Comparison of ENCODE assay signal across 1 cellular context in the genomic region with DNA sequence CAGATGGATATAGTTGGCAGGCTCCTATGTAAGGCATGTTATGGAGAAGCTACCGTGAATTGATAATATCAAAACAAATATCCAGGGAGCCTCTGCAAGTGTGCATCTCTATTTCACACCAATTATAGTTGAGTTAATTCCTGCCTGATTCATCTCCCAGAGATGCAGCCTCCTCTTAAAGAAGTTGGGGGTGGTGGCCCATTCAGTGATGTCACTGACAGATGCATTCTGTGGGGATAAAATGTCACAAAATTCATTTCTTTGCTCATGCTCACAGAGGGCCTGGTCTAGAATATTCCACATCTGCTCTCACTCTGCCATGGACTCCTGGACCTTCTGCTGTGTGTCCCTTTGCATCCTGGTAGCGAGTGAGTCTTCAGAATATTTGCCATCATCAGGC.
TF ChIP-seq lines count a peak whose summit lies in the region.

No MANE protein-coding gene starts in this region.

TF ChIP-seq in HepG2, 621 proteins besides CTCF, POLR2A, EP300 and RAD21 (continued from another document):
- TF ChIP-seq, protein P1, sequence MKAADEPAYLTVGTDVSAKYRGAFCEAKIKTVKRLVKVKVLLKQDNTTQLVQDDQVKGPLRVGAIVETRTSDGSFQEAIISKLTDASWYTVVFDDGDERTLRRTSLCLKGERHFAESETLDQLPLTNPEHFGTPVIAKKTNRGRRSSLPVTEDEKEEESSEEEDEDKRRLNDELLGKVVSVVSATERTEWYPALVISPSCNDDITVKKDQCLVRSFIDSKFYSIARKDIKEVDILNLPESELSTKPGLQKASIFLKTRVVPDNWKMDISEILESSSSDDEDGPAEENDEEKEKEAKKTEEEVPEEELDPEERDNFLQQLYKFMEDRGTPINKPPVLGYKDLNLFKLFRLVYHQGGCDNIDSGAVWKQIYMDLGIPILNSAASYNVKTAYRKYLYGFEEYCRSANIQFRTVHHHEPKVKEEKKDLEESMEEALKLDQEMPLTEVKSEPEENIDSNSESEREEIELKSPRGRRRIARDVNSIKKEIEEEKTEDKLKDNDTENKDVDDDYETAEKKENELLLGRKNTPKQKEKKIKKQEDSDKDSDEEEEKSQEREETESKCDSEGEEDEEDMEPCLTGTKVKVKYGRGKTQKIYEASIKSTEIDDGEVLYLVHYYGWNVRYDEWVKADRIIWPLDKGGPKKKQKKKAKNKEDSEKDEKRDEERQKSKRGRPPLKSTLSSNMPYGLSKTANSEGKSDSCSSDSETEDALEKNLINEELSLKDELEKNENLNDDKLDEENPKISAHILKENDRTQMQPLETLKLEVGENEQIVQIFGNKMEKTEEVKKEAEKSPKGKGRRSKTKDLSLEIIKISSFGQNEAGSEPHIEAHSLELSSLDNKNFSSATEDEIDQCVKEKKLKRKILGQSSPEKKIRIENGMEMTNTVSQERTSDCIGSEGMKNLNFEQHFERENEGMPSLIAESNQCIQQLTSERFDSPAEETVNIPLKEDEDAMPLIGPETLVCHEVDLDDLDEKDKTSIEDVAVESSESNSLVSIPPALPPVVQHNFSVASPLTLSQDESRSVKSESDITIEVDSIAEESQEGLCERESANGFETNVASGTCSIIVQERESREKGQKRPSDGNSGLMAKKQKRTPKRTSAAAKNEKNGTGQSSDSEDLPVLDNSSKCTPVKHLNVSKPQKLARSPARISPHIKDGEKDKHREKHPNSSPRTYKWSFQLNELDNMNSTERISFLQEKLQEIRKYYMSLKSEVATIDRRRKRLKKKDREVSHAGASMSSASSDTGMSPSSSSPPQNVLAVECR (CRISPR knock-in tag; IDR thresholded peaks at IDR 0.05; ENCODE audit: borderline replicate concordance) = no peak
- TF ChIP-seq, protein P2, sequence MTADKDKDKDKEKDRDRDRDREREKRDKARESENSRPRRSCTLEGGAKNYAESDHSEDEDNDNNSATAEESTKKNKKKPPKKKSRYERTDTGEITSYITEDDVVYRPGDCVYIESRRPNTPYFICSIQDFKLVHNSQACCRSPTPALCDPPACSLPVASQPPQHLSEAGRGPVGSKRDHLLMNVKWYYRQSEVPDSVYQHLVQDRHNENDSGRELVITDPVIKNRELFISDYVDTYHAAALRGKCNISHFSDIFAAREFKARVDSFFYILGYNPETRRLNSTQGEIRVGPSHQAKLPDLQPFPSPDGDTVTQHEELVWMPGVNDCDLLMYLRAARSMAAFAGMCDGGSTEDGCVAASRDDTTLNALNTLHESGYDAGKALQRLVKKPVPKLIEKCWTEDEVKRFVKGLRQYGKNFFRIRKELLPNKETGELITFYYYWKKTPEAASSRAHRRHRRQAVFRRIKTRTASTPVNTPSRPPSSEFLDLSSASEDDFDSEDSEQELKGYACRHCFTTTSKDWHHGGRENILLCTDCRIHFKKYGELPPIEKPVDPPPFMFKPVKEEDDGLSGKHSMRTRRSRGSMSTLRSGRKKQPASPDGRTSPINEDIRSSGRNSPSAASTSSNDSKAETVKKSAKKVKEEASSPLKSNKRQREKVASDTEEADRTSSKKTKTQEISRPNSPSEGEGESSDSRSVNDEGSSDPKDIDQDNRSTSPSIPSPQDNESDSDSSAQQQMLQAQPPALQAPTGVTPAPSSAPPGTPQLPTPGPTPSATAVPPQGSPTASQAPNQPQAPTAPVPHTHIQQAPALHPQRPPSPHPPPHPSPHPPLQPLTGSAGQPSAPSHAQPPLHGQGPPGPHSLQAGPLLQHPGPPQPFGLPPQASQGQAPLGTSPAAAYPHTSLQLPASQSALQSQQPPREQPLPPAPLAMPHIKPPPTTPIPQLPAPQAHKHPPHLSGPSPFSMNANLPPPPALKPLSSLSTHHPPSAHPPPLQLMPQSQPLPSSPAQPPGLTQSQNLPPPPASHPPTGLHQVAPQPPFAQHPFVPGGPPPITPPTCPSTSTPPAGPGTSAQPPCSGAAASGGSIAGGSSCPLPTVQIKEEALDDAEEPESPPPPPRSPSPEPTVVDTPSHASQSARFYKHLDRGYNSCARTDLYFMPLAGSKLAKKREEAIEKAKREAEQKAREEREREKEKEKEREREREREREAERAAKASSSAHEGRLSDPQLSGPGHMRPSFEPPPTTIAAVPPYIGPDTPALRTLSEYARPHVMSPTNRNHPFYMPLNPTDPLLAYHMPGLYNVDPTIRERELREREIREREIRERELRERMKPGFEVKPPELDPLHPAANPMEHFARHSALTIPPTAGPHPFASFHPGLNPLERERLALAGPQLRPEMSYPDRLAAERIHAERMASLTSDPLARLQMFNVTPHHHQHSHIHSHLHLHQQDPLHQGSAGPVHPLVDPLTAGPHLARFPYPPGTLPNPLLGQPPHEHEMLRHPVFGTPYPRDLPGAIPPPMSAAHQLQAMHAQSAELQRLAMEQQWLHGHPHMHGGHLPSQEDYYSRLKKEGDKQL (CRISPR knock-in tag; IDR thresholded peaks at IDR 0.05; ENCODE audit: low read depth) = no peak
- no peak for TF ChIP-seq GATA4 (IDR thresholded peaks at IDR 0.05; ENCODE audit: borderline replicate concordance, low read depth)
- TF ChIP-seq MEIS2 (CRISPR knock-in tag; IDR thresholded peaks at IDR 0.05) = no peak
- no peak for TF ChIP-seq SMARCC2 (IDR thresholded peaks at IDR 0.05)
- TF ChIP-seq, protein P3, sequence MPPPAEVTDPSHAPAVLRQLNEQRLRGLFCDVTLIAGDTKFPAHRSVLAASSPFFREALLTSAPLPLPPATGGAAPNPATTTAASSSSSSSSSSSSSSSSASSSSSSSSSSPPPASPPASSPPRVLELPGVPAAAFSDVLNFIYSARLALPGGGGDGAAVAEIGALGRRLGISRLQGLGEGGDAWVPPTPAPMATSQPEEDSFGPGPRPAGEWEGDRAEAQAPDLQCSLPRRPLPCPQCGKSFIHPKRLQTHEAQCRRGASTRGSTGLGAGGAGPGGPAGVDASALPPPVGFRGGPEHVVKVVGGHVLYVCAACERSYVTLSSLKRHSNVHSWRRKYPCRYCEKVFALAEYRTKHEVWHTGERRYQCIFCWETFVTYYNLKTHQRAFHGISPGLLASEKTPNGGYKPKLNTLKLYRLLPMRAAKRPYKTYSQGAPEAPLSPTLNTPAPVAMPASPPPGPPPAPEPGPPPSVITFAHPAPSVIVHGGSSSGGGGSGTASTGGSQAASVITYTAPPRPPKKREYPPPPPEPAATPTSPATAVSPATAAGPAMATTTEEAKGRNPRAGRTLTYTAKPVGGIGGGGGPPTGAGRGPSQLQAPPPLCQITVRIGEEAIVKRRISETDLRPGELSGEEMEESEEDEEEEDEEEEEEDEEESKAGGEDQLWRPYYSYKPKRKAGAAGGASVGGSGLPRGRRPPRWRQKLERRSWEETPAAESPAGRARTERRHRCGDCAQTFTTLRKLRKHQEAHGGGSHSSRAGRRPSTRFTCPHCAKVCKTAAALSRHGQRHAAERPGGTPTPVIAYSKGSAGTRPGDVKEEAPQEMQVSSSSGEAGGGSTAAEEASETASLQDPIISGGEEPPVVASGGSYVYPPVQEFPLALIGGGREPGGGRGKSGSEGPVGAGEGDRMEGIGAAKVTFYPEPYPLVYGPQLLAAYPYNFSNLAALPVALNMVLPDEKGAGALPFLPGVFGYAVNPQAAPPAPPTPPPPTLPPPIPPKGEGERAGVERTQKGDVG (CRISPR knock-in tag; IDR thresholded peaks at IDR 0.05; ENCODE audit: borderline replicate concordance) = no peak
- no peak for TF ChIP-seq TBP (CRISPR knock-in tag; IDR thresholded peaks at IDR 0.05)
- TF ChIP-seq ZNF350 (CRISPR knock-in tag; IDR thresholded peaks at IDR 0.05; ENCODE audit: borderline replicate concordance, low read depth) = no peak
- no peak for TF ChIP-seq THYN1 (CRISPR knock-in tag; IDR thresholded peaks at IDR 0.05; ENCODE audit: borderline replicate concordance, low read depth)
